In genomic region chr5:110909950-110910349, GRCh38 we compare ENCODE assay signal across 1 cellular context.
TF ChIP-seq lines count a peak whose summit lies in the region.

No MANE protein-coding gene starts in this region.

TF ChIP-seq in SK-N-SH treated with all-trans-retinoic acid at 6 μM for 48 hours, 23 proteins besides CTCF, POLR2A, EP300 and RAD21 (continued from another document):
- TF ChIP-seq TSHZ2 (CRISPR knock-in tag; IDR thresholded peaks at IDR 0.05), result peak; percentile 45; the same call in 1 of the 2 replicates
- no peak for TF ChIP-seq POU6F1 (CRISPR knock-in tag; IDR thresholded peaks at IDR 0.05; ENCODE audit: borderline replicate concordance, low read depth)
- TF ChIP-seq BACH2 (CRISPR knock-in tag; IDR thresholded peaks at IDR 0.05; ENCODE audit: borderline replicate concordance), result no peak
- no peak for TF ChIP-seq ZFP30 (CRISPR knock-in tag; IDR thresholded peaks at IDR 0.05)
- TF ChIP-seq ZFP3 (CRISPR knock-in tag; IDR thresholded peaks at IDR 0.05), result no peak
- no peak for TF ChIP-seq CSDC2 (CRISPR knock-in tag; IDR thresholded peaks at IDR 0.05)
- TF ChIP-seq CREB5 (CRISPR knock-in tag; IDR thresholded peaks at IDR 0.05; ENCODE audit: low read depth), result no peak
- TF ChIP-seq PPARA (CRISPR knock-in tag; IDR thresholded peaks at IDR 0.05; ENCODE audit: borderline replicate concordance), result no peak
- no peak for TF ChIP-seq ZNF8 (CRISPR knock-in tag; IDR thresholded peaks at IDR 0.05)
